Comparison of ENCODE assay signal across 8 cellular contexts in the genomic region with DNA sequence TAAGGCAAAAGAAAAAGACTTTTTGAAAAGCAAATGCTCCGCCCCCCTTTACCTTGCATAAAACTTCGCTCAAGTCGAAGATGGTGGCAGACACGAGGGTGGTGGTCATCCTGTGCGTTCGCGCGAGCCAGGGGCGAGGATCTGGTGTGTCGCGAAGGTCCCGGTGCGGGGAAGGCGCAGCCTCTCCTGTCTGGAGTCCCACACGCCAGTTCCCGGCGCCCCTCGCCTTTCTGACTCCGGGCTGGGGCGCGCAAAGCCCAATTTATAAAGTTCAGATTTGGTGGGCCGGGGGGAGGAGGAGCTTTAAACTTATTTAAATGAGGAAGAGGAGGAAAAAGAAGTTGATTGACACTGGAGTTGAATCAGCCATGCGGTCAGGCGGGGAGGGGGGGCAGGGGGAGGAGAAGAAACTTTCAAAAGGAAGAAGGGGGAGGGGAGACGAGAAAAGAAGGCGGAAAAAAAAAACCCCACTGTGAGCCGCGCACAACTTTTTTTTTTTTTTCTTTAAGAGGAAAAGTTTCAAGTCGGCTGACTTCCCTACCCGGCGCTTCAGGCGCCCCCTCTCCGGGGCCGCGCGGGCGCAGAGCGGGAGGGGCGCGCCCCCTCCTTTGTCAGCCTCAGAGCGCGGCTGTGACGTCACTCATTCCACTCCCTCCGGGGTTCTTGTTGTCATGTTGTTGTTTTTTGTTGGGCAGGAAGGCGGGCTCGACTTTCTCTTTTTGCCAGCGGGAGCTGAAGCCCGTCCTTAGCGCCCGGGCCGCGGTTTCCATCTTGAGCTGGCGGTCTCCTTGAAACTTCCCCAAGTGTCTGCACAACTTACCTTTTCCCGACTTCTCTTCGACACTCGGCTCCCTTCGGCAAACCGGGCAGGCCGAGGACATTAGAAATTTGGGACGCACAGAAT. TPM values are rescaled to one million over a fixed set of nuclear protein-coding genes. Genes with fewer than 3 reads are reported as not detected.
A peak's percentile ranks its signal among the peaks of the same experiment; 100 is the strongest.
DNase-seq lines count a peak whose midpoint lies in the region; ATAC-seq and TF ChIP-seq lines count a peak whose summit lies in the region.

A gene with protein sequence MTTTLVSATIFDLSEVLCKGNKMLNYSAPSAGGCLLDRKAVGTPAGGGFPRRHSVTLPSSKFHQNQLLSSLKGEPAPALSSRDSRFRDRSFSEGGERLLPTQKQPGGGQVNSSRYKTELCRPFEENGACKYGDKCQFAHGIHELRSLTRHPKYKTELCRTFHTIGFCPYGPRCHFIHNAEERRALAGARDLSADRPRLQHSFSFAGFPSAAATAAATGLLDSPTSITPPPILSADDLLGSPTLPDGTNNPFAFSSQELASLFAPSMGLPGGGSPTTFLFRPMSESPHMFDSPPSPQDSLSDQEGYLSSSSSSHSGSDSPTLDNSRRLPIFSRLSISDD (minus strand): TSS at position 238 of the 904 bp plus-strand sequence. CDS start 129 bp downstream, at position 109.

- H3K4me3 Mint-ChIP-seq in activated T-helper 17 cell treated with anti-CD3 and anti-CD28 coated beads, Interleukin-2, amount 50 U/mL, for 72 hours, result peak within 1 kb of the TSS; percentile 87
- peak within 1 kb of the TSS; percentile 92 to 99 (median 95) for H3K4me3 Mint-ChIP-seq in naive thymus-derived CD4-positive, alpha-beta T cell
- peak within 1 kb of the TSS; percentile 100 for H3K4me3 Mint-ChIP-seq in stimulated activated effector memory CD8-positive, alpha-beta T cell treated with anti-CD3 and anti-CD28 coated beads, Interleukin-12 subunit alpha, Interleukin-12 subunit beta, amount 100 ng/mL, for 72 hours

- no peaks in the 10 kb centered on the region for H3K9me3 Mint-ChIP-seq in activated T-helper 17 cell treated with anti-CD3 and anti-CD28 coated beads, Interleukin-2, amount 50 U/mL, for 72 hours
- peaks cover 0 to 9% (median 0%) of the 10 kb centered on the region in 11 donors for H3K9me3 Mint-ChIP-seq in naive thymus-derived CD4-positive, alpha-beta T cell
- H3K9me3 Mint-ChIP-seq in stimulated activated effector memory CD8-positive, alpha-beta T cell treated with anti-CD3 and anti-CD28 coated beads, Interleukin-12 subunit alpha, Interleukin-12 subunit beta, amount 100 ng/mL, for 72 hours, result no peaks in the 10 kb centered on the region

- DNase-seq in Peyer's patch (peak; percentile 91 to 98 (median 95)), fibroblast of gingiva (ENCODE audit: low read depth) (peak; percentile 99)
- peak; percentile 81 to 95 (median 87) for DNase-seq in naive thymus-derived CD4-positive, alpha-beta T cell
- DNase-seq in stimulated activated effector memory CD8-positive, alpha-beta T cell treated with anti-CD3 and anti-CD28 coated beads, Interleukin-12 subunit alpha, Interleukin-12 subunit beta, amount 100 ng/mL, for 72 hours (ENCODE audit: low spot score in 2 of 2), result peak; percentile 82 to 96

- no peaks in the 10 kb centered on the region for H3K27me3 Mint-ChIP-seq in activated T-helper 17 cell treated with anti-CD3 and anti-CD28 coated beads, Interleukin-2, amount 50 U/mL, for 72 hours
- peaks cover 0 to 4% (median 0%) of the 10 kb centered on the region in 5 donors for H3K27me3 Mint-ChIP-seq in naive thymus-derived CD4-positive, alpha-beta T cell

- TF ChIP-seq POLR2A in GM18526 (IDR thresholded peaks at IDR 0.05; ENCODE audit: extremely low read depth, insufficient read length), result peak; percentile 99
- TF ChIP-seq POLR2A in Peyer's patch (IDR thresholded peaks at IDR 0.05), result peak; percentile 99 to 100

- H3K4me1 Mint-ChIP-seq in activated T-helper 17 cell treated with anti-CD3 and anti-CD28 coated beads, Interleukin-2, amount 50 U/mL, for 72 hours, result peaks cover 24% of the 10 kb centered on the region
- peaks cover 24 to 53% (median 37%) of the 10 kb centered on the region in 7 donors for H3K4me1 Mint-ChIP-seq in naive thymus-derived CD4-positive, alpha-beta T cell
- peaks cover 59% of the 10 kb centered on the region for H3K4me1 Mint-ChIP-seq in stimulated activated effector memory CD8-positive, alpha-beta T cell treated with anti-CD3 and anti-CD28 coated beads, Interleukin-12 subunit alpha, Interleukin-12 subunit beta, amount 100 ng/mL, for 72 hours

- CTCF ChIA-PET in naive thymus-derived CD4-positive, alpha-beta T cell (lab: Charles Lee), result interaction anchor here (0.6 to 7.0 kb wide), 3 partner anchors 23 to 546 kb away, joined by 3 to 169 read pairs (median 3); no protein-coding TSS in a partner anchor

- intact Hi-C loops in naive thymus-derived CD4-positive, alpha-beta T cell (cut with micrococcal nuclease), result loop anchor here (1.0 to 5.0 kb wide), 8 partner anchors 12 to 1436 kb away; a partner anchor contains a TSS

- peak within 1 kb of the TSS; percentile 74 to 96 (median 84) for H3K4me3 ChIP-seq in Peyer's patch
- peak within 1 kb of the TSS; percentile 91 for H3K4me3 ChIP-seq in naive thymus-derived CD4-positive, alpha-beta T cell (ENCODE audit: low read length)

- peaks cover 0 to 22% (median 3%) of the 10 kb centered on the region in 3 donors for H3K36me3 ChIP-seq in Peyer's patch
- peaks cover 0 to 38% (median 13%) of the 10 kb centered on the region in 3 experiments for H3K36me3 ChIP-seq in naive thymus-derived CD4-positive, alpha-beta T cell (ENCODE audit: control insufficient read depth in 2 of 3, insufficient read depth in 3 of 3, low read length in 3 of 3)

- POLR2A ChIA-PET in naive thymus-derived CD4-positive, alpha-beta T cell (lab: Charles Lee), result interaction anchor here (0.6 to 22.1 kb wide), 30 partner anchors 15 to 976 kb away, joined by 3 to 1273 read pairs (median 4); a partner anchor contains a TSS

- peaks cover 70% of the 10 kb centered on the region for H3K36me3 Mint-ChIP-seq in activated T-helper 17 cell treated with anti-CD3 and anti-CD28 coated beads, Interleukin-2, amount 50 U/mL, for 72 hours (ENCODE audit: low read depth)
- H3K36me3 Mint-ChIP-seq in naive thymus-derived CD4-positive, alpha-beta T cell, result peaks cover 16 to 33% (median 32%) of the 10 kb centered on the region in 5 donors
- H3K36me3 Mint-ChIP-seq in stimulated activated effector memory CD8-positive, alpha-beta T cell treated with anti-CD3 and anti-CD28 coated beads, Interleukin-12 subunit alpha, Interleukin-12 subunit beta, amount 100 ng/mL, for 72 hours, result peaks cover 85% of the 10 kb centered on the region

- TF ChIP-seq CTCF in 22Rv1 (IDR thresholded peaks at IDR 0.05), result no peak
- TF ChIP-seq CTCF in Peyer's patch (IDR thresholded peaks at IDR 0.05), result no peak

- no peaks in the 10 kb centered on the region for H3K27me3 ChIP-seq in Peyer's patch
- H3K27me3 ChIP-seq in naive thymus-derived CD4-positive, alpha-beta T cell (ENCODE audit: control insufficient read depth in 2 of 2, insufficient read depth in 2 of 2, low read length in 2 of 2), result no peaks in the 10 kb centered on the region

- H3K9me3 ChIP-seq in Peyer's patch, result no peaks in the 10 kb centered on the region
- H3K9me3 ChIP-seq in naive thymus-derived CD4-positive, alpha-beta T cell (ENCODE audit: control insufficient read depth in 2 of 3, low read length in 3 of 3), result no peaks in the 10 kb centered on the region

- H3K27ac ChIP-seq in 22Rv1, result peak within 1 kb of the TSS; percentile 99
- H3K27ac ChIP-seq in Peyer's patch, result peak within 1 kb of the TSS; percentile 95 to 100 (median 100)
- peak within 1 kb of the TSS; percentile 100 for H3K27ac ChIP-seq in naive thymus-derived CD4-positive, alpha-beta T cell (ENCODE audit: low read depth, low read length)

- H3K27ac Mint-ChIP-seq in activated T-helper 17 cell treated with anti-CD3 and anti-CD28 coated beads, Interleukin-2, amount 50 U/mL, for 72 hours, result peak within 1 kb of the TSS; percentile 99
- H3K27ac Mint-ChIP-seq in naive thymus-derived CD4-positive, alpha-beta T cell, result peak within 1 kb of the TSS; percentile 91 to 100 (median 99)
- H3K27ac Mint-ChIP-seq in stimulated activated effector memory CD8-positive, alpha-beta T cell treated with anti-CD3 and anti-CD28 coated beads, Interleukin-12 subunit alpha, Interleukin-12 subunit beta, amount 100 ng/mL, for 72 hours, result peak within 1 kb of the TSS; percentile 100

- H3K4me1 ChIP-seq in Peyer's patch, result peaks cover 0 to 13% (median 6%) of the 10 kb centered on the region in 4 donors
- H3K4me1 ChIP-seq in naive thymus-derived CD4-positive, alpha-beta T cell (ENCODE audit: control insufficient read depth in 2 of 2, insufficient read depth in 2 of 2, low read length in 2 of 2), result peaks cover 11 to 18% of the 10 kb centered on the region in 2 donors

- ATAC-seq in HG03342 (IDR thresholded peaks at IDR 0.05; ENCODE audit: unreplicated experiment), result peak; percentile 31
- peak; percentile 23 for ATAC-seq in activated T-helper 17 cell treated with anti-CD3 and anti-CD28 coated beads, Interleukin-2, amount 50 U/mL, for 72 hours (replicated peaks)
- ATAC-seq in naive thymus-derived CD4-positive, alpha-beta T cell, result peak; percentile 69
- ATAC-seq in stimulated activated effector memory CD8-positive, alpha-beta T cell treated with anti-CD3 and anti-CD28 coated beads, Interleukin-12 subunit alpha, Interleukin-12 subunit beta, amount 100 ng/mL, for 72 hours, result peak; percentile 52

RNA-seq across cellular contexts. Expression of the gene that starts here (rescaled TPM):
- 100 to 1,000 TPM in 3 of 4 donors, 10 to 100 TPM in 1; 78.8 to 321 (median 195) TPM for total RNA-seq in Peyer's patch
- 100 to 1,000 TPM in 1 of 2 donors, 10 to 100 TPM in 1; 57.7 to 146 TPM for total RNA-seq in activated T-helper 17 cell treated with anti-CD3 and anti-CD28 coated beads, Interleukin-2, amount 50 U/mL, for 72 hours
- 100 to 1,000 TPM in 4 of 5 experiments, 10 to 100 TPM in 1; 82.0 to 231 (median 203) TPM for total RNA-seq in naive thymus-derived CD4-positive, alpha-beta T cell
- polyA plus RNA-seq in naive thymus-derived CD4-positive, alpha-beta T cell, result 100 to 1,000 TPM in 1 of 2 donors, 10 to 100 TPM in 1; 85.6 to 160 TPM

Comparison
In these comparisons a context has a peak if more than half of its experiments do, and no peak if none do; other contexts are left out.
1. Peak in every context shown above with its lines: DNase-seq, ATAC-seq, H3K4me3 ChIP-seq and H3K27ac ChIP-seq.